In the genomic region with DNA sequence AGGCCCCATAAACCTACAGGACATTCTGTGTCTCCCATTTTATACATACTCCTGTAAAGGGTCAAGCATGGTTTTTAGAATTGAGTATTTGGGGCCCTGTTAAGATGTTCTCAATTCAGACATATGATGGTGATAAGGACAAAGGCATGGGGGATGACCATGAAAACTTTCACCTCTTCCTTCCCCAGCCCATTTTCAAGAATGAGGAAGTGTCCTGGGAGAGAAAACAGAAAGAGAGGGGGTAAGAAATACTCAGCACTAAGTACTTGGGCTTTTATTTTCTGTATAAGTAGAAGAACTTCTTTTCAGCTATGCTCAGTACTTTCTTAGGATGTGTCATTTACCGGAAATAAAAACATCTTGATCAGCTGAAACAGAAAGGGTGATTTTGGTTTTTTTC, we compare ENCODE assay signal across 1 cellular context.
TF ChIP-seq lines count a peak whose summit lies in the region.

No MANE protein-coding gene starts in this region.

TF ChIP-seq in HCT116, 20 proteins besides CTCF, POLR2A, EP300 and RAD21 (continued from another document):
- TF ChIP-seq, protein P1, sequence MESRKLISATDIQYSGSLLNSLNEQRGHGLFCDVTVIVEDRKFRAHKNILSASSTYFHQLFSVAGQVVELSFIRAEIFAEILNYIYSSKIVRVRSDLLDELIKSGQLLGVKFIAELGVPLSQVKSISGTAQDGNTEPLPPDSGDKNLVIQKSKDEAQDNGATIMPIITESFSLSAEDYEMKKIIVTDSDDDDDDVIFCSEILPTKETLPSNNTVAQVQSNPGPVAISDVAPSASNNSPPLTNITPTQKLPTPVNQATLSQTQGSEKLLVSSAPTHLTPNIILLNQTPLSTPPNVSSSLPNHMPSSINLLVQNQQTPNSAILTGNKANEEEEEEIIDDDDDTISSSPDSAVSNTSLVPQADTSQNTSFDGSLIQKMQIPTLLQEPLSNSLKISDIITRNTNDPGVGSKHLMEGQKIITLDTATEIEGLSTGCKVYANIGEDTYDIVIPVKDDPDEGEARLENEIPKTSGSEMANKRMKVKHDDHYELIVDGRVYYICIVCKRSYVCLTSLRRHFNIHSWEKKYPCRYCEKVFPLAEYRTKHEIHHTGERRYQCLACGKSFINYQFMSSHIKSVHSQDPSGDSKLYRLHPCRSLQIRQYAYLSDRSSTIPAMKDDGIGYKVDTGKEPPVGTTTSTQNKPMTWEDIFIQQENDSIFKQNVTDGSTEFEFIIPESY (IDR thresholded peaks at IDR 0.05; ENCODE audit: extremely low read depth, insufficient replicate concordance, low read length) = no peak
- TF ChIP-seq, protein P2, sequence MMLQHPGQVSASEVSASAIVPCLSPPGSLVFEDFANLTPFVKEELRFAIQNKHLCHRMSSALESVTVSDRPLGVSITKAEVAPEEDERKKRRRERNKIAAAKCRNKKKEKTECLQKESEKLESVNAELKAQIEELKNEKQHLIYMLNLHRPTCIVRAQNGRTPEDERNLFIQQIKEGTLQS (IDR thresholded peaks at IDR 0.05) = no peak
